ENCODE assay signal across 8 cellular contexts in the genomic region with DNA sequence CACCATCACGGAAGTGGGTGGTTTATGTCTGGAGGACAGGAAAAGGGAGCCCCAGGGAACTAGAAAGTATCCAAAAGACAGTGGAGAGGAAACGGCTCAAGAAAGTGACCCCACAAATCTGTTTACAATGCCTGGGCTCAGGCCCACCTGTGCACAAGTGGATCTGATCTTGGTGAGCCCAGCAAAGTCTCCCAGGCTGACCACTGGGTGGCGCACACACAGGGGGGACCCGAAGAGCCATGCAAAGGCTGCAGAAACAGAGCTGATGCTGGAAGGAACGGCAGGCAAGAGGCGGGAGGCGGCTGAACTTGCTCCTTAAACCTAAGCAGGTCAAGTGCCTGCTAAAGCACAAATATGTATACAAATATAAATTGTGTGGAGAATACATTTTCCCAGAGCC. TPM values are rescaled to one million over a fixed set of nuclear protein-coding genes. Genes with fewer than 3 reads are reported as not detected.
DNase-seq lines count a peak whose midpoint lies in the region; ATAC-seq and TF ChIP-seq lines count a peak whose summit lies in the region.

No MANE protein-coding gene starts in this region.

- TF ChIP-seq EP300 in ovary (IDR thresholded peaks at IDR 0.05) = no peak

- H3K4me1 ChIP-seq in esophagus squamous epithelium = peaks cover 0 to 16% (median 0%) of the 10 kb centered on the region in 3 donors
- no peaks in the 10 kb centered on the region for H3K4me1 ChIP-seq in ovary (ENCODE audit: insufficient read depth)

- H3K4me3 ChIP-seq in esophagus squamous epithelium (no peak overlapping the region), ovary (no peak overlapping the region)

- H3K36me3 ChIP-seq in esophagus squamous epithelium = peaks cover 0 to 24% (median 0%) of the 10 kb centered on the region in 3 donors
- no peaks in the 10 kb centered on the region for H3K36me3 ChIP-seq in ovary

- no peak for ATAC-seq in GM18870 (IDR thresholded peaks at IDR 0.05; ENCODE audit: unreplicated experiment)

- WGBS in esophagus squamous epithelium, 2 donors = 0 to 59% methylated on average over 1 to 4 of the region's 7 CpGs
- WGBS in ovary, 3 donors = 37 to 53% (median 51%) methylated on average over 7 of the region's 7 CpGs

- no peak overlapping the region for H3K27ac ChIP-seq in esophagus squamous epithelium
- H3K27ac ChIP-seq in ovary = no peak overlapping the region

- peak in 5 of 6 experiments; percentile 33 to 54 (median 37) for TF ChIP-seq CTCF in esophagus squamous epithelium (IDR thresholded peaks at IDR 0.05)
- TF ChIP-seq CTCF in ovary (IDR thresholded peaks at IDR 0.05) = peak; percentile 19 to 26 (median 23)

- TF ChIP-seq POLR2A in esophagus squamous epithelium (IDR thresholded peaks at IDR 0.05) = no peak
- no peak for TF ChIP-seq POLR2A in ovary (IDR thresholded peaks at IDR 0.05)

- no peaks in the 10 kb centered on the region for H3K27me3 ChIP-seq in esophagus squamous epithelium
- no peaks in the 10 kb centered on the region for H3K27me3 ChIP-seq in ovary

- intact Hi-C loops in esophagus squamous epithelium (cut with DNase I) = no loop called here
- intact Hi-C loops in ovary (cut with DNase I) = no loop called here

- H3K9me3 ChIP-seq in esophagus squamous epithelium (no peaks in the 10 kb centered on the region), ovary (no peaks in the 10 kb centered on the region)

- peak; percentile 13 to 24 for DNase-seq in SHP77 (lab: John Stamatoyannopoulos, UW)
- DNase-seq in SHP77 treated with DMSO at 0.1 percent for 48 hours (lab: John Stamatoyannopoulos, UW) = no peak
- DNase-seq in NCI-H1092 treated with DMSO at 0.1 percent for 48 hours (lab: John Stamatoyannopoulos, UW) = peak; percentile 35
- peak; percentile 39 to 40 for DNase-seq in activated CD4-positive, alpha-beta T cell treated with anti-CD3 and anti-CD28 coated beads, Interleukin-2, amount 50 U/mL, for 4 hours
- no peak for DNase-seq in esophagus squamous epithelium (lab: John Stamatoyannopoulos, UW)
- DNase-seq in ovary = peak in 4 of 5 donors; percentile 52 to 65 (median 58)
- DNase-seq in ureter (ENCODE audit: low spot score) = no peak

RNA-seq across cellular contexts. Expression of a gene that starts 9.6 kb away (rescaled TPM):
- total RNA-seq in esophagus squamous epithelium = 10 to 100 TPM in 3 of 4 donors, 1 to 10 TPM in 1; 8.8 to 21.0 (median 12.1) TPM
- 10 to 100 TPM in 6 of 7 donors, 1 to 10 TPM in 1; 9.3 to 28.7 (median 18.7) TPM for total RNA-seq in ovary
- 10 to 100 TPM; 11.3 to 22.7 TPM for polyA plus RNA-seq in ovary
- 33.3 TPM for total RNA-seq in ureter

RNA-seq across cellular contexts. Expression of a gene that starts 15.0 kb away (rescaled TPM):
- total RNA-seq in esophagus squamous epithelium (1 to 10 TPM; 1.4 to 6.6 (median 4.3) TPM), ovary (1 to 10 TPM in 3 of 7 donors, under 1 TPM in 3, not detected in 1; 0.35 to 2.3 (median 1.0) TPM), ureter (2.1 TPM)
- under 1 TPM in 1 of 2 donors, not detected in 1; 0.76 TPM for polyA plus RNA-seq in ovary

RNA-seq across cellular contexts. Expression of a gene that starts 34.0 kb away (rescaled TPM):
- 10 to 100 TPM in 3 of 4 donors, 1 to 10 TPM in 1; 6.7 to 26.7 (median 15.7) TPM for total RNA-seq in esophagus squamous epithelium
- 10 to 100 TPM; 10.0 to 72.3 (median 31.2) TPM for total RNA-seq in ovary
- polyA plus RNA-seq in ovary = 10 to 100 TPM; 81.6 to 81.7 TPM
- total RNA-seq in ureter = 77.5 TPM

RNA-seq across cellular contexts. Expression of a gene that starts 49.6 kb away (rescaled TPM):
- total RNA-seq in esophagus squamous epithelium (under 1 TPM; 0.11 to 0.97 (median 0.37) TPM), ovary (1 to 10 TPM; 3.6 to 9.4 (median 4.0) TPM), ureter (1.1 TPM)
- 1 to 10 TPM; 2.7 to 3.9 TPM for polyA plus RNA-seq in ovary

RNA-seq across cellular contexts. Expression of a gene that starts 56.6 kb away (rescaled TPM):
- total RNA-seq in esophagus squamous epithelium (not detected), ovary (1 to 10 TPM in 1 of 7 donors, under 1 TPM in 2, not detected in 4; 0.23 to 1.6 (median 0.27) TPM), ureter (not detected)
- under 1 TPM in 1 of 2 donors, not detected in 1; 0.01 TPM for polyA plus RNA-seq in ovary

Comparison
In these comparisons a context has a peak if more than half of its experiments do, and no peak if none do; other contexts are left out.
1. DNase-seq: peak in SHP77 (2 of 2), NCI-H1092 treated with DMSO at 0.1 percent for 48 hours (single experiment), activated CD4-positive, alpha-beta T cell treated with anti-CD3 and anti-CD28 coated beads, Interleukin-2, amount 50 U/mL, for 4 hours (2 of 2) and ovary (4 of 5); none in SHP77 treated with DMSO at 0.1 percent for 48 hours (single experiment), esophagus squamous epithelium (single experiment) and ureter (single experiment).